In genomic region chr11:10728779-10729472, GRCh38 we compare ENCODE assay signal across 13 cellular contexts. TPM values are rescaled to one million over a fixed set of nuclear protein-coding genes. Genes with fewer than 3 reads are reported as not detected.
DNase-seq lines count a peak whose midpoint lies in the region; FAIRE-seq and TF ChIP-seq lines count a peak whose summit lies in the region.
"Had no signal": no experiment of that assay in that cellular context is flagged by ENCODE, and none has a peak within 500 bp of the region (broad histone marks: within the 10 kb centered on the region; RNA-seq: fewer than 3 reads in every experiment).

No MANE protein-coding gene starts in this region.

- FAIRE-seq in GM19239 (lab: Jason Lieb, UNC): no peak
- no peak for FAIRE-seq in small intestine (lab: Jason Lieb, UNC)

- WGBS in stomach, 5 donors: 31 to 58% (median 37%) methylated on average over 6 to 20 of the region's 20 CpGs
- WGBS in small intestine, 3 donors: 45 to 55% (median 53%) methylated on average over 20 of the region's 20 CpGs

- H3K27ac ChIP-seq in HEK293 (ENCODE audit: extremely low read depth, low read depth, low read length) (no peak overlapping the region), stomach (peak overlapping the region in 4 of 5 donors; percentile 46 to 71 (median 52)), small intestine (ENCODE audit: low read depth in 1 of 2, low read length in 1 of 2) (peak overlapping the region in 1 of 2 donors; percentile 18)
- H3K27ac ChIP-seq: VCaP had no signal

- H3K4me3 ChIP-seq in HEK293 (ENCODE audit: low read depth, low read length): no peak overlapping the region
- H3K4me3 ChIP-seq in stomach: no peak overlapping the region
- no peak overlapping the region for H3K4me3 ChIP-seq in small intestine (ENCODE audit: low read depth in 1 of 2, low read length in 2 of 2)

- no peaks in the 10 kb centered on the region for H3K36me3 Mint-ChIP-seq in brain
- H3K36me3 Mint-ChIP-seq: stimulated activated memory B cell treated with anti-CD40 and anti-IgM and Interleukin-4, amounts not matched to agents 10 μg/mL and 1 μg/mL and 100 μg/mL, for 72 hours had no signal

- peak overlapping the region in 3 of 5 experiments; percentile 65 to 86 (median 72) for H3K27ac Mint-ChIP-seq in brain
- H3K27ac Mint-ChIP-seq: activated T-helper 1 cell treated with anti-CD3 and anti-CD28 coated beads, Interleukin-12 subunit alpha, Interleukin-12 subunit beta, Interleukin-2, Interleukin-4 antibody, amounts not matched to agents 30 ng/mL and 10 ng/mL and 1 ng/mL, durations not matched to agents 14 hours and 24 hours and 36 hours; stimulated activated memory B cell treated with anti-CD40 and anti-IgM and Interleukin-4, amounts not matched to agents 10 μg/mL and 1 μg/mL and 100 μg/mL, for 72 hours had no signal

- CTCF ChIA-PET in HEK293 (lab: Yijun Ruan, JAX): interaction anchor here (0.6 to 1.7 kb wide), 2 partner anchors 323 to 418 kb away, joined by 3 to 9 read pairs; no protein-coding TSS in a partner anchor

- H3K9me3 ChIP-seq in HEK293 (ENCODE audit: control insufficient read depth, insufficient read depth, low read depth, low read length): no peaks in the 10 kb centered on the region
- H3K9me3 ChIP-seq in stomach: peaks cover 0 to 6% (median 0%) of the 10 kb centered on the region in 4 donors
- no peaks in the 10 kb centered on the region for H3K9me3 ChIP-seq in small intestine (ENCODE audit: control insufficient read depth, low read depth)

- no peaks in the 10 kb centered on the region for H3K4me1 ChIP-seq in HEK293 (ENCODE audit: control insufficient read depth, insufficient read depth, low read length)
- peaks cover 0 to 4% (median 0%) of the 10 kb centered on the region in 4 donors for H3K4me1 ChIP-seq in stomach
- H3K4me1 ChIP-seq in small intestine (ENCODE audit: control insufficient read depth in 2 of 2, insufficient read depth in 1 of 2, low read depth in 1 of 2, low read length in 1 of 2): no peaks in the 10 kb centered on the region

- peaks cover 0 to 5% (median 0%) of the 10 kb centered on the region in 5 experiments for H3K9me3 Mint-ChIP-seq in brain
- H3K9me3 Mint-ChIP-seq: stimulated activated memory B cell treated with anti-CD40 and anti-IgM and Interleukin-4, amounts not matched to agents 10 μg/mL and 1 μg/mL and 100 μg/mL, for 72 hours had no signal

- peaks cover 27% of the 10 kb centered on the region for H3K4me1 Mint-ChIP-seq in brain

- POLR2A ChIA-PET in HEK293 (lab: Yijun Ruan, JAX): no interaction called here

- DNase-seq in iris pigment epithelial cell (ENCODE audit: low read depth) (peak; percentile 44), stomach (no peak), GM19239 (ENCODE audit: insufficient read length, low spot score) (no peak), NCI-H748 treated with DMSO at 0.1 percent for 48 hours (lab: John Stamatoyannopoulos, UW) (no peak), small intestine (no peak)
- DNase-seq in activated CD4-positive, alpha-beta T cell treated with anti-CD3 and anti-CD28 coated beads, Interleukin-2, amount 50 U/mL, for 4 hours: no peak
- DNase-seq: COR-L47, NCI-H2081 had no signal

- H3K27me3 ChIP-seq in stomach: peaks cover 0 to 6% (median 0%) of the 10 kb centered on the region in 3 donors
- H3K27me3 ChIP-seq in small intestine (ENCODE audit: control insufficient read depth in 2 of 2, insufficient read depth in 2 of 2, low read length in 2 of 2): no peaks in the 10 kb centered on the region

- no peak for TF ChIP-seq CTCF in HEK293 (tag by site-specific recombination; IDR thresholded peaks at IDR 0.05)
- TF ChIP-seq CTCF in brain (conservative IDR thresholded peaks at IDR 0.05): no peak
- TF ChIP-seq CTCF in stomach (IDR thresholded peaks at IDR 0.05): no peak

- TF ChIP-seq EP300 in stomach (IDR thresholded peaks at IDR 0.05): no peak

- H3K36me3 ChIP-seq in HEK293 (ENCODE audit: control insufficient read depth in 2 of 2, insufficient read depth in 1 of 2, low read length in 2 of 2) (no peaks in the 10 kb centered on the region), stomach (no peaks in the 10 kb centered on the region), small intestine (ENCODE audit: control insufficient read depth in 2 of 2, insufficient read depth in 2 of 2, low read length in 2 of 2) (no peaks in the 10 kb centered on the region)

- peak overlapping the region; percentile 69 to 82 (median 75) for H3K4me3 Mint-ChIP-seq in brain
- H3K4me3 Mint-ChIP-seq: activated T-helper 1 cell treated with anti-CD3 and anti-CD28 coated beads, Interleukin-12 subunit alpha, Interleukin-12 subunit beta, Interleukin-2, Interleukin-4 antibody, amounts not matched to agents 30 ng/mL and 10 ng/mL and 1 ng/mL, durations not matched to agents 14 hours and 24 hours and 36 hours; stimulated activated memory B cell treated with anti-CD40 and anti-IgM and Interleukin-4, amounts not matched to agents 10 μg/mL and 1 μg/mL and 100 μg/mL, for 72 hours had no signal

- no peak for TF ChIP-seq POLR2A in stomach (IDR thresholded peaks at IDR 0.05)

- H3K27me3 Mint-ChIP-seq in brain: peaks cover 21% of the 10 kb centered on the region
- H3K27me3 Mint-ChIP-seq: stimulated activated memory B cell treated with anti-CD40 and anti-IgM and Interleukin-4, amounts not matched to agents 10 μg/mL and 1 μg/mL and 100 μg/mL, for 72 hours had no signal

- intact Hi-C loops in stomach (cut with DNase I; ENCODE audit: low total_unique reads): no loop called here

TF ChIP-seq in HEK293, 187 proteins besides CTCF, POLR2A, EP300 and RAD21:
- peak; percentile 25; the same call in 1 of the 2 replicates for TF ChIP-seq PRDM6 (tag by site-specific recombination; IDR thresholded peaks at IDR 0.05)
- TF ChIP-seq ZNF398 (tag by site-specific recombination; IDR thresholded peaks at IDR 0.05): peak; percentile 53; the same call in 1 of the 2 replicates
- TF ChIP-seq MEIS1 (CRISPR knock-in tag; IDR thresholded peaks at IDR 0.05; ENCODE audit: borderline replicate concordance): no peak
- TF ChIP-seq KLF7 (tag by site-specific recombination; IDR thresholded peaks at IDR 0.05; ENCODE audit: borderline replicate concordance): no peak
- no peak for TF ChIP-seq BCL11B (tag by site-specific recombination; IDR thresholded peaks at IDR 0.05; ENCODE audit: low read depth)
- no peak for TF ChIP-seq ZNF768 (tag by site-specific recombination; IDR thresholded peaks at IDR 0.05)
- no peak for TF ChIP-seq SP7 (tag by site-specific recombination; IDR thresholded peaks at IDR 0.05)
- TF ChIP-seq ZNF624 (tag by site-specific recombination; IDR thresholded peaks at IDR 0.05): no peak
- no peak for TF ChIP-seq ZNF701 (tag by site-specific recombination; IDR thresholded peaks at IDR 0.05)
- no peak for TF ChIP-seq SETDB1 (IDR thresholded peaks at IDR 0.05; ENCODE audit: insufficient read length, low read length)

RNA-seq across cellular contexts. Expression of gene CTR9, which starts 22.1 kb away (rescaled TPM):
- polyA plus RNA-seq in brain (ENCODE audit: insufficient read depth, low read depth, low replicate concordance): 10.9 TPM
- total RNA-seq in stomach: 10 to 100 TPM in 3 of 5 donors, 1 to 10 TPM in 2; 9.3 to 39.5 (median 21.9) TPM
- polyA plus RNA-seq in stomach: 10 to 100 TPM in 2 of 3 donors, 1 to 10 TPM in 1; 9.1 to 10.4 (median 10.4) TPM
- 10 to 100 TPM; 14.1 to 16.6 (median 16.3) TPM for polyA plus RNA-seq in small intestine

RNA-seq across cellular contexts. Expression of gene IRAG1, which starts 35.4 kb away (rescaled TPM):
- polyA plus RNA-seq in brain (ENCODE audit: insufficient read depth, low read depth, low replicate concordance): 10.8 TPM
- total RNA-seq in stomach: 10 to 100 TPM; 24.6 to 60.7 (median 40.3) TPM
- 10 to 100 TPM; 12.7 to 17.2 (median 17.1) TPM for polyA plus RNA-seq in stomach
- 1 to 10 TPM in 2 of 3 donors, under 1 TPM in 1; 0.45 to 9.0 (median 1.6) TPM for polyA plus RNA-seq in small intestine
- total RNA-seq: activated T-helper 1 cell treated with anti-CD3 and anti-CD28 coated beads, Interleukin-12 subunit alpha, Interleukin-12 subunit beta, Interleukin-2, Interleukin-4 antibody, amounts not matched to agents 30 ng/mL and 10 ng/mL and 1 ng/mL, durations not matched to agents 14 hours and 24 hours and 36 hours had no signal
